14 cellular contexts compared by ENCODE assay signal in the genomic region with DNA sequence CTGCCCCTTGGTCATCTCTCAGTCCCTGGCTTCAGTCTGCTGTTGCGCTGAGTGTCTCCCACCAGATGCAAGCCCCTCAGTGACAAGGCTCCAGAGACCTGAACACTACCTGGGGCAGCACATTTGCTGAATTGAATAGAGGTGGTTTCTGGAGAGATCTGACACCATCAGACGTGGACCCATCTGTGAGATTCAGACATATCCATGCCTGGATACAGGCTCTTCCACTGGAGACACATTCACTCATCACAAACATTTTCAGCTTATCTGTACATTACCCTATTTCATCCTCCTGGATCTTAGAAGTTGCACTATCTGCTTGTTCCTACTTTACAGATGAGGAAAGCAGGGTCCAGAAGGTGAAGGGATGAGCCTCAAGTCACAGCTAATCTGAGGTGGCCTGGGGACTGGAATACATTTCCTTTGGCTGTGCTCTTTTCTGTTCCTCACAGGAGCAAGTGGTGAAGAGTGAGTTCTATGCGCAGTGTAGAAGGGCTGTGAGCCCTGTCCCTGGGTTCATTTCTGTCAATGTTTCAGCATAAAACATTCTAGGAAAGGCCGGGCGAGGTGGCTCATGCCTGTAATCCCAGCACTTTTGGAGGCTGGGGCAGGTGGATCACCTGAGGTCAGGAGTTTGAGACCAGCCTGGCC. TPM values are rescaled to one million over a fixed set of nuclear protein-coding genes. Genes with fewer than 3 reads are reported as not detected.
A peak's percentile ranks its signal among the peaks of the same experiment; 100 is the strongest.
DNase-seq lines count a peak whose midpoint lies in the region; ATAC-seq, FAIRE-seq and TF ChIP-seq lines count a peak whose summit lies in the region.
"Had no signal": no experiment of that assay in that cellular context is flagged by ENCODE, and none has a peak within 500 bp of the region (broad histone marks: within the 10 kb centered on the region; RNA-seq: fewer than 3 reads in every experiment).

No MANE protein-coding gene starts in this region.

- H3K27ac ChIP-seq in HepG2 (ENCODE audit: extremely low read length, insufficient read depth, low read length) (no peak overlapping the region), subcutaneous abdominal adipose tissue (ENCODE audit: low read depth, low read length) (peak overlapping the region; percentile 90), trophoblast cell (ENCODE audit: low read depth, low read length) (no peak overlapping the region)

- H3K4me1 Mint-ChIP-seq in activated T-helper 17 cell treated with anti-CD3 and anti-CD28 coated beads, Interleukin-2, amount 50 U/mL, for 72 hours, result peaks cover 28% of the 10 kb centered on the region

- intact Hi-C loops in HepG2 (cut with micrococcal nuclease; ENCODE audit: unreplicated experiment), result no loop called here

- no peak for FAIRE-seq in HepG2 (lab: Jason Lieb, UNC)
- FAIRE-seq: A204.1 had no signal

- no peak overlapping the region for H3K18ac ChIP-seq in trophoblast cell (ENCODE audit: low read length)

- no peak for TF ChIP-seq EP300 in HepG2 (IDR thresholded peaks at IDR 0.05; ENCODE audit: low read depth in 2 of 2, low read length in 2 of 2)
- no peak for TF ChIP-seq EP300 in HepG2 (CRISPR knock-in tag; IDR thresholded peaks at IDR 0.05; ENCODE audit: borderline replicate concordance)

- H3K79me1 ChIP-seq in trophoblast cell (ENCODE audit: low read length), result no peaks in the 10 kb centered on the region

- no peak overlapping the region for H4K91ac ChIP-seq in trophoblast cell (ENCODE audit: low read depth, low read length)

- no peak overlapping the region for H4K8ac ChIP-seq in trophoblast cell (ENCODE audit: low read depth, low read length)

- H3K27me3 Mint-ChIP-seq in activated T-helper 17 cell treated with anti-CD3 and anti-CD28 coated beads, Interleukin-2, amount 50 U/mL, for 72 hours, result no peaks in the 10 kb centered on the region

- no peak overlapping the region for H4K12ac ChIP-seq in trophoblast cell (ENCODE audit: low read depth, low read length)

- TF ChIP-seq RAD21 in HepG2 (CRISPR knock-in tag; IDR thresholded peaks at IDR 0.05), result no peak

- H2BK5ac ChIP-seq in trophoblast cell (ENCODE audit: low read depth, low read length, poor library complexity), result no peak overlapping the region

- no peak for ATAC-seq in activated T-helper 17 cell treated with anti-CD3 and anti-CD28 coated beads, Interleukin-2, amount 50 U/mL, for 72 hours (replicated peaks)
- ATAC-seq in HepG2, result no peak
- ATAC-seq in GM21723 (IDR thresholded peaks at IDR 0.05; ENCODE audit: unreplicated experiment), result no peak
- ATAC-seq: body of pancreas had no signal

- H3K4me3 ChIP-seq in HepG2 (replicated peaks in 1 of 3; ENCODE audit: insufficient read depth in 1 of 3, low read depth in 2 of 3, low read length in 3 of 3) (no peak overlapping the region), subcutaneous abdominal adipose tissue (ENCODE audit: low read depth in 1 of 5, low read length in 5 of 5) (no peak overlapping the region), trophoblast cell (ENCODE audit: low read depth, low read length) (no peak overlapping the region)
- H3K4me3 ChIP-seq: body of pancreas had no signal

- H3K4me2 ChIP-seq in HepG2 (ENCODE audit: low read depth, low read length), result no peak overlapping the region
- H3K4me2 ChIP-seq in trophoblast cell (ENCODE audit: low read length), result no peak overlapping the region

- no peak overlapping the region for H2BK12ac ChIP-seq in trophoblast cell (ENCODE audit: low read length)

- H3K79me2 ChIP-seq in HepG2 (ENCODE audit: insufficient read depth, low read length) (no peaks in the 10 kb centered on the region), trophoblast cell (ENCODE audit: control insufficient read depth, insufficient read depth, low read length, poor library complexity) (no peaks in the 10 kb centered on the region)

- no TSS peak for BruUV-seq in HepG2 (replicated peaks; lab: Mats Ljungman, UMichigan)

- no peak for TF ChIP-seq CTCF in HepG2 (CRISPR knock-in tag; IDR thresholded peaks at IDR 0.05)

- H3K4ac ChIP-seq in trophoblast cell (ENCODE audit: low read depth, low read length), result no peak overlapping the region

- POLR2A ChIA-PET in HepG2 (lab: Yijun Ruan, JAX), result no interaction called here

- no peak overlapping the region for H2BK120ac ChIP-seq in trophoblast cell (ENCODE audit: insufficient read depth, low read length, poor library complexity)

- no peaks in the 10 kb centered on the region for H4K20me1 ChIP-seq in HepG2 (ENCODE audit: insufficient read depth, low read length)

- H3K9me3 ChIP-seq in HepG2 (ENCODE audit: low read length), result no peaks in the 10 kb centered on the region
- no peaks in the 10 kb centered on the region for H3K9me3 ChIP-seq in subcutaneous abdominal adipose tissue (ENCODE audit: control insufficient read depth in 5 of 5, low read length in 5 of 5)
- no peaks in the 10 kb centered on the region for H3K9me3 ChIP-seq in trophoblast cell (ENCODE audit: insufficient read depth, low read depth, low read length)
- H3K9me3 ChIP-seq: body of pancreas had no signal

- peak; percentile 53 for DNase-seq in activated CD8-positive, alpha-beta memory T cell treated with anti-CD3 and anti-CD28 coated beads for 24 hours
- DNase-seq in activated CD8-positive, alpha-beta memory T cell treated with anti-CD3 and anti-CD28 coated beads, Interleukin-2, amount 50 U/mL, for 48 hours, result no peak
- DNase-seq in HepG2 (ENCODE audit: low spot score) (no peak), NCI-H226 (no peak), trophoblast cell (no peak)
- DNase-seq: activated CD4-positive, alpha-beta T cell treated with anti-CD3 and anti-CD28 coated beads, Interleukin-2, amount 50 U/mL, for 48 hours; body of pancreas; DMS153; stimulated activated CD4-positive, alpha-beta T cell treated with anti-CD3 and anti-CD28 coated beads, Interleukin-1b, Interleukin-23, amount 100 ng/mL, for 48 hours; stimulated activated naive CD4-positive, alpha-beta T cell treated with Interleukin-2 at 50 U/mL for 16 hours had no signal

- H3K27ac Mint-ChIP-seq in activated T-helper 17 cell treated with anti-CD3 and anti-CD28 coated beads, Interleukin-2, amount 50 U/mL, for 72 hours, result peak overlapping the region; percentile 50

- H3K36me3 ChIP-seq in HepG2 (replicated peaks in 1 of 2; ENCODE audit: control insufficient read depth in 1 of 2, insufficient read depth in 2 of 2, low read length in 2 of 2) (peaks cover 10 to 26% of the 10 kb centered on the region in 2 experiments), subcutaneous abdominal adipose tissue (ENCODE audit: control insufficient read depth in 5 of 5, insufficient read depth in 5 of 5, low read length in 5 of 5) (peaks cover 3 to 35% (median 9%) of the 10 kb centered on the region in 5 donors), trophoblast cell (ENCODE audit: control insufficient read depth in 1 of 2, insufficient read depth in 2 of 2, low read length in 2 of 2) (peaks cover 0 to 2% of the 10 kb centered on the region in 2 experiments)

- H3K14ac ChIP-seq in trophoblast cell (ENCODE audit: low read length), result no peak overlapping the region

- H2AK5ac ChIP-seq in trophoblast cell (ENCODE audit: low read length), result no peak overlapping the region

- TF ChIP-seq POLR2A in HepG2 (IDR thresholded peaks at IDR 0.05; ENCODE audit: insufficient read depth in 1 of 2, low read depth in 2 of 2, low read length in 2 of 2), result no peak

- no peak overlapping the region for H3K9ac ChIP-seq in HepG2 (ENCODE audit: insufficient read depth, low read depth, low read length)
- peak overlapping the region in 1 of 5 donors; percentile 51 for H3K9ac ChIP-seq in subcutaneous abdominal adipose tissue (ENCODE audit: low read length in 5 of 5)
- no peak overlapping the region for H3K9ac ChIP-seq in trophoblast cell (ENCODE audit: low read length)

- 99% methylated on average over 5 of the region's 5 CpGs for WGBS in HepG2 (ENCODE audit: low lambda C conversion rate)
- WGBS in trophoblast cell (ENCODE audit: extremely low coverage, insufficient coverage, insufficient read length), result no CpG with 5 or more reads among the region's 5 CpGs

- peaks cover 15% of the 10 kb centered on the region for H3K4me1 ChIP-seq in HepG2 (ENCODE audit: insufficient read depth, low read length)
- peaks cover 15 to 74% (median 30%) of the 10 kb centered on the region in 5 donors for H3K4me1 ChIP-seq in subcutaneous abdominal adipose tissue (ENCODE audit: control insufficient read depth in 5 of 5, insufficient read depth in 5 of 5, low read length in 5 of 5)
- H3K4me1 ChIP-seq in trophoblast cell (ENCODE audit: control insufficient read depth in 1 of 2, insufficient read depth in 2 of 2, low read length in 2 of 2), result peaks cover 0 to 4% of the 10 kb centered on the region in 2 experiments

- no peak overlapping the region for H3K23ac ChIP-seq in trophoblast cell (ENCODE audit: low read length)

- no peak overlapping the region for H2AFZ ChIP-seq in HepG2 (ENCODE audit: low read length)
- H2AFZ ChIP-seq in trophoblast cell (ENCODE audit: insufficient read depth, low read length, poor library complexity), result no peak overlapping the region

- H3K4me3 Mint-ChIP-seq in activated T-helper 17 cell treated with anti-CD3 and anti-CD28 coated beads, Interleukin-2, amount 50 U/mL, for 72 hours, result no peak overlapping the region

- in situ Hi-C loops in HepG2 (cut with HindIII; ENCODE audit: extremely low pct_ligation_motif_present, low pct_unique_long_range_greater_than_20kb), result no loop called here

- CTCF ChIA-PET in HepG2 (lab: Yijun Ruan, JAX; ENCODE audit: low intra/inter-chr PET ratio, low total read pairs), result no interaction called here

- no peaks in the 10 kb centered on the region for H3K9me3 Mint-ChIP-seq in activated T-helper 17 cell treated with anti-CD3 and anti-CD28 coated beads, Interleukin-2, amount 50 U/mL, for 72 hours

- H3K36me3 Mint-ChIP-seq in activated T-helper 17 cell treated with anti-CD3 and anti-CD28 coated beads, Interleukin-2, amount 50 U/mL, for 72 hours (ENCODE audit: low read depth), result peaks cover 48% of the 10 kb centered on the region

- H3K27me3 ChIP-seq in HepG2 (ENCODE audit: control insufficient read depth in 1 of 2, insufficient read depth in 2 of 2, low read length in 2 of 2) (no peaks in the 10 kb centered on the region), subcutaneous abdominal adipose tissue (ENCODE audit: control insufficient read depth in 5 of 5, insufficient read depth in 4 of 5, low read length in 5 of 5) (no peaks in the 10 kb centered on the region), trophoblast cell (ENCODE audit: insufficient read depth, low read length) (no peaks in the 10 kb centered on the region)
- H3K27me3 ChIP-seq: body of pancreas had no signal

RNA-seq across cellular contexts. Expression of a gene that starts 19.0 kb away (rescaled TPM):
- total RNA-seq in activated T-helper 17 cell treated with anti-CD3 and anti-CD28 coated beads, Interleukin-2, amount 50 U/mL, for 72 hours, result 100 to 1,000 TPM in 1 of 2 donors, 10 to 100 TPM in 1; 85.3 to 127 TPM
- total RNA-seq in HepG2 (2016; rRNA removed; fragmentation: Illumina TruSeq; extraction: Trizol), result 0.79 and 6.2 TPM in 2 replicates
- 0.71 and 1.1 TPM in 2 replicates for total RNA-seq in HepG2 (2016; cell fraction: cytosol; rRNA removed; fragmentation: Illumina TruSeq; extraction: Trizol; ENCODE audit: low read depth)
- total RNA-seq in HepG2 (2016; cell fraction: insoluble cytoplasmic fraction; rRNA removed; fragmentation: Illumina TruSeq; extraction: Trizol), result 0.88 and 6.5 TPM in 2 replicates
- 0.93 and 2.4 TPM in 2 replicates for total RNA-seq in HepG2 (2016; cell fraction: membrane; rRNA removed; fragmentation: Illumina TruSeq; extraction: Trizol)
- 11.6 and 12.0 TPM in 2 replicates for total RNA-seq in HepG2 (2016; cell fraction: nucleus; rRNA removed; fragmentation: Illumina TruSeq; extraction: Trizol)
- 14.8 and 19.3 TPM in 2 replicates for polyA plus RNA-seq in HepG2 (2011; rRNA removed)
- 2.1 and 3.0 TPM in 2 replicates for polyA plus RNA-seq in HepG2 (2011; cell fraction: cytosol; rRNA removed)
- polyA plus RNA-seq in HepG2 (2011; cell fraction: nucleus; rRNA removed), result 251 and 263 TPM in 2 replicates
- polyA plus RNA-seq in HepG2 (2012), result 8.2 and 9.1 TPM in 2 replicates
- 0.28 and 0.58 TPM in 2 replicates for polyA plus RNA-seq in HepG2 (2016; cell fraction: cytosol; fragmentation: Illumina TruSeq; extraction: Trizol; ENCODE audit: low read depth)
- 0.75 and 1.2 TPM in 2 replicates for polyA plus RNA-seq in HepG2 (2016; cell fraction: insoluble cytoplasmic fraction; fragmentation: Illumina TruSeq; extraction: Trizol; ENCODE audit: low read depth)
- 0.56 and 0.72 TPM in 2 replicates for polyA plus RNA-seq in HepG2 (2016; cell fraction: membrane; fragmentation: Illumina TruSeq; extraction: Trizol; ENCODE audit: low read depth)
- polyA plus RNA-seq in HepG2 (2016; cell fraction: nucleus; fragmentation: Illumina TruSeq; extraction: Trizol; ENCODE audit: insufficient read depth, low read depth), result 31.9 and 32.0 TPM in 2 replicates
- polyA minus RNA-seq in HepG2 (2011; rRNA and poly(A)+ RNA removed; ENCODE audit: low replicate concordance), result 9.4 and 19.0 TPM in 2 replicates
- polyA minus RNA-seq in HepG2 (2011; cell fraction: cytosol; rRNA and poly(A)+ RNA removed), result 0.69 and 0.97 TPM in 2 replicates
- 25.1 and 27.8 TPM in 2 replicates for polyA minus RNA-seq in HepG2 (2011; cell fraction: nucleus; rRNA and poly(A)+ RNA removed)
- 7.4 and 8.0 TPM in 2 replicates for polyA plus RNA-seq in trophoblast cell (2013)

RNA-seq across cellular contexts. Expression of a gene that starts 39.4 kb away (rescaled TPM):
- total RNA-seq in activated T-helper 17 cell treated with anti-CD3 and anti-CD28 coated beads, Interleukin-2, amount 50 U/mL, for 72 hours, result 10 to 100 TPM in 1 of 2 donors, 1 to 10 TPM in 1; 7.7 to 16.4 TPM
- total RNA-seq in HepG2 (2016; rRNA removed; fragmentation: Illumina TruSeq; extraction: Trizol), result 248 and 341 TPM in 2 replicates
- 1,658 and 1,675 TPM in 2 replicates for total RNA-seq in HepG2 (2016; cell fraction: cytosol; rRNA removed; fragmentation: Illumina TruSeq; extraction: Trizol; ENCODE audit: low read depth)
- total RNA-seq in HepG2 (2016; cell fraction: insoluble cytoplasmic fraction; rRNA removed; fragmentation: Illumina TruSeq; extraction: Trizol), result 231 and 367 TPM in 2 replicates
- total RNA-seq in HepG2 (2016; cell fraction: membrane; rRNA removed; fragmentation: Illumina TruSeq; extraction: Trizol), result 1,130 and 1,245 TPM in 2 replicates
- total RNA-seq in HepG2 (2016; cell fraction: nucleus; rRNA removed; fragmentation: Illumina TruSeq; extraction: Trizol), result 138 and 147 TPM in 2 replicates
- 260 and 311 TPM in 2 replicates for polyA plus RNA-seq in HepG2 (2011; rRNA removed)
- 248 and 317 TPM in 2 replicates for polyA plus RNA-seq in HepG2 (2011; cell fraction: cytosol; rRNA removed)
- polyA plus RNA-seq in HepG2 (2011; cell fraction: nucleus; rRNA removed), result 146 and 149 TPM in 2 replicates
- 146 and 179 TPM in 2 replicates for polyA plus RNA-seq in HepG2 (2012)
- polyA plus RNA-seq in HepG2 (2016; cell fraction: cytosol; fragmentation: Illumina TruSeq; extraction: Trizol; ENCODE audit: low read depth), result 2,121 and 2,355 TPM in 2 replicates
- 324 and 400 TPM in 2 replicates for polyA plus RNA-seq in HepG2 (2016; cell fraction: insoluble cytoplasmic fraction; fragmentation: Illumina TruSeq; extraction: Trizol; ENCODE audit: low read depth)
- polyA plus RNA-seq in HepG2 (2016; cell fraction: membrane; fragmentation: Illumina TruSeq; extraction: Trizol; ENCODE audit: low read depth), result 1,491 and 1,549 TPM in 2 replicates
- 357 and 378 TPM in 2 replicates for polyA plus RNA-seq in HepG2 (2016; cell fraction: nucleus; fragmentation: Illumina TruSeq; extraction: Trizol; ENCODE audit: insufficient read depth, low read depth)
- 15.4 and 222 TPM in 2 replicates for polyA minus RNA-seq in HepG2 (2011; rRNA and poly(A)+ RNA removed; ENCODE audit: low replicate concordance)
- 77.0 and 88.8 TPM in 2 replicates for polyA minus RNA-seq in HepG2 (2011; cell fraction: cytosol; rRNA and poly(A)+ RNA removed)
- 41.4 and 44.8 TPM in 2 replicates for polyA minus RNA-seq in HepG2 (2011; cell fraction: nucleus; rRNA and poly(A)+ RNA removed)
- 143 and 154 TPM in 2 replicates for polyA plus RNA-seq in trophoblast cell (2013)

Comparison
In these comparisons a context has a peak if more than half of its experiments do, and no peak if none do; other contexts are left out.
1. RNA of a gene that starts 19.0 kb away (total RNA-seq): 85.3 to 127 TPM in activated T-helper 17 cell treated with anti-CD3 and anti-CD28 coated beads, Interleukin-2, amount 50 U/mL, for 72 hours; 0.71 to 12.0 TPM in HepG2; every median in the first group is over 4 times any median in the second.
2. RNA of a gene that starts 39.4 kb away (total RNA-seq): 138 to 1,675 TPM in HepG2; 7.7 to 16.4 TPM in activated T-helper 17 cell treated with anti-CD3 and anti-CD28 coated beads, Interleukin-2, amount 50 U/mL, for 72 hours; every median in the first group is over 4 times any median in the second.